ENCODE assay signal across 28 cellular contexts in genomic region chr15:100803158-100803440, GRCh38.
"Had no signal": no experiment of that assay in that cellular context is flagged by ENCODE, and none has a peak within 500 bp of the region (broad histone marks: within the 10 kb centered on the region; RNA-seq: fewer than 3 reads in every experiment).

No MANE protein-coding gene starts in this region.

- DNase-seq: activated CD4-positive, alpha-beta T cell treated with anti-CD3 and anti-CD28 coated beads for 4 hours; activated CD8-positive, alpha-beta memory T cell treated with anti-CD3 and anti-CD28 coated beads, Interleukin-2, amount 10 ng/mL, durations not matched to agents 7 days and 5 days; activated effector memory CD4-positive, alpha-beta T cell treated with anti-CD3 and anti-CD28 coated beads, Interleukin-2, amount 50 U/mL, for 16 hours; activated naive CD4-positive, alpha-beta T cell treated with Interleukin-2 at 50 U/mL for 16 hours; activated naive CD8-positive, alpha-beta T cell treated with anti-CD3 and anti-CD28 coated beads, Interleukin-2, amount 50 U/mL, for 24 hours; activated T-cell treated with anti-CD3 and anti-CD28 coated beads, Interleukin-2, amount 50 U/mL, for 4 hours; amniotic stem cell; cerebellar nuclear complex; KG1; NCI-H1092; NCI-H1417; NCI-H2029; NCI-H2107; NCI-H2171 treated with DMSO at 0.1 percent for 48 hours; NCI-H226; NCI-H510A; NCI-H526 treated with DMSO at 0.1 percent for 48 hours; NCI-H82; Right ventricle myocardium superior; RPMI8226; SW 1271 had no signal

- H3K4me3 Mint-ChIP-seq: activated CD8-positive, alpha-beta memory T cell treated with anti-CD3 and anti-CD28 coated beads, Interleukin-2, amount 10 ng/mL, durations not matched to agents 7 days and 5 days; activated naive CD8-positive, alpha-beta T cell treated with anti-CD3 and anti-CD28 coated beads, Interleukin-2, amount 50 U/mL, for 24 hours; activated T-cell treated with anti-CD3 and anti-CD28 coated beads, Interleukin-2, amount 50 U/mL, for 4 hours; brain; T-helper 1 cell treated with Interleukin-12 subunit alpha and Interleukin-12 subunit beta and Interleukin-4 antibody, amounts not matched to agents 30 μg/mL and 1 μg/mL, for 36 hours had no signal

- H3K4me1 Mint-ChIP-seq: activated CD8-positive, alpha-beta memory T cell treated with anti-CD3 and anti-CD28 coated beads, Interleukin-2, amount 10 ng/mL, durations not matched to agents 7 days and 5 days; activated naive CD8-positive, alpha-beta T cell treated with anti-CD3 and anti-CD28 coated beads, Interleukin-2, amount 50 U/mL, for 24 hours; brain had no signal

- H3K4me1 ChIP-seq: SJSA1 had no signal

- H3K9me3 ChIP-seq: SJSA1 had no signal

- H3K27me3 Mint-ChIP-seq: activated naive CD8-positive, alpha-beta T cell treated with anti-CD3 and anti-CD28 coated beads, Interleukin-2, amount 50 U/mL, for 24 hours had no signal

- H3K27me3 ChIP-seq: cardiac muscle cell, SJSA1 had no signal

- H3K27ac ChIP-seq: cardiac muscle cell, SJSA1 had no signal

- ATAC-seq: activated CD4-positive, CD25-positive, alpha-beta regulatory T cell treated with anti-CD3 and anti-CD28 coated beads, Interleukin-2, amount 50 U/mL, for 24 hours; activated CD8-positive, alpha-beta memory T cell treated with anti-CD3 and anti-CD28 coated beads, Interleukin-2, amount 10 ng/mL, durations not matched to agents 7 days and 5 days; activated naive CD4-positive, alpha-beta T cell treated with anti-CD3 and anti-CD28 coated beads, Interleukin-2, amount 50 U/mL, for 72 hours; activated naive CD8-positive, alpha-beta T cell treated with anti-CD3 and anti-CD28 coated beads, Interleukin-2, amount 50 U/mL, for 24 hours; activated T-cell treated with anti-CD3 and anti-CD28 coated beads, Interleukin-2, amount 50 U/mL, for 4 hours; SK-N-SH treated with all-trans-retinoic acid at 6 μM for 48 hours had no signal

- H3K27ac Mint-ChIP-seq: activated CD8-positive, alpha-beta memory T cell treated with anti-CD3 and anti-CD28 coated beads, Interleukin-2, amount 10 ng/mL, durations not matched to agents 7 days and 5 days; activated naive CD4-positive, alpha-beta T cell treated with anti-CD3 and anti-CD28 coated beads, Interleukin-2, amount 50 U/mL, for 72 hours; activated naive CD8-positive, alpha-beta T cell treated with anti-CD3 and anti-CD28 coated beads, Interleukin-2, amount 50 U/mL, for 24 hours; brain; T-helper 1 cell treated with Interleukin-12 subunit alpha and Interleukin-12 subunit beta and Interleukin-4 antibody, amounts not matched to agents 30 μg/mL and 1 μg/mL, for 36 hours had no signal

- H3K36me3 ChIP-seq: cardiac muscle cell, SJSA1 had no signal

- H3K4me3 ChIP-seq: cardiac muscle cell, SJSA1 had no signal

- H3K36me3 Mint-ChIP-seq: activated CD8-positive, alpha-beta memory T cell treated with anti-CD3 and anti-CD28 coated beads, Interleukin-2, amount 10 ng/mL, durations not matched to agents 7 days and 5 days; activated naive CD4-positive, alpha-beta T cell treated with anti-CD3 and anti-CD28 coated beads, Interleukin-2, amount 50 U/mL, for 72 hours; brain had no signal
